In the genomic region with DNA sequence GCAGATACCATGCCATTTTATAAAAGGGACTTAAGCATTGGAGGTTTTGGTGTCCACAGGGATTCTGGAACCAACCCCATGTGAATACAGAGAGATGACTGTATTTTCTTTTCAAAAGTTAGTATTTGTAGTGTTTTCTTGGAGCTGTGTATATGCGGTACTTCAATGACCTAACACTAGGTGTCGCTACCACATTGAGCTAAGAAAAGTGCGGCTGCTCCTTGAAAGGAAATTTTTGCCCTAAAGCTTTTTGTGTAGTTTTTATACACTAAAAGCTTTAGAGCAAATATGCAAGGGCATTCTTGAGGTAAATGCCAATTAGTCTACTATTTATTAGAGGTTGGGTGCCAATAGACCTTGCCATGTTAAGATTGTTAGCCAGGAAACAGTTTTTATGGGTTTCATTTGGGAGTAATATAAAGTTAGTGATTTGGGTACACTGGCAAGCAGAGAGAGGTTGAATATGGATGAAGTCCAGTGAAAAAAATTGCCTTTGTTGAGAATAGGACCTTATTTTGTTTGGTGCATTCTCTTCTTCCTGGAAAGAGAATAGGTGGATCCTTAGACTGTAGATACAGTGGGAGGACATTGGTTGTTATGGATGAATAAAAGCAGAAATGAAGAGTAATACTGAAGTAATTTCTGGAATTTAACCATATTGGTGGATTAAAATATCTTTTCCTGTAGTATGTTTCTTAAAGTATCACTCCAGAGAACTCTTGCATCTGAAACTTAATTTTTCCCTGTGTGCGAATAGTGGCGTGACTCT, we compare ENCODE assay signal across 8 cellular contexts.
A peak's percentile ranks its signal among the peaks of the same experiment; 100 is the strongest.
DNase-seq lines count a peak whose midpoint lies in the region; ATAC-seq and TF ChIP-seq lines count a peak whose summit lies in the region.

No MANE protein-coding gene starts in this region.

- H3K36me3 Mint-ChIP-seq in memory B cell = peaks cover 11% of the 10 kb centered on the region

- no peaks in the 10 kb centered on the region for H3K4me1 Mint-ChIP-seq in memory B cell

- no peaks in the 10 kb centered on the region for H3K36me3 ChIP-seq in tibial artery

- no peaks in the 10 kb centered on the region for H3K27me3 ChIP-seq in tibial artery

- no peak overlapping the region for H3K4me3 Mint-ChIP-seq in memory B cell

- no peaks in the 10 kb centered on the region for H3K9me3 ChIP-seq in tibial artery

- H3K27ac ChIP-seq in tibial artery = no peak overlapping the region

- intact Hi-C loops in tibial artery (cut with DNase I; ENCODE audit: low total_unique reads) = loop anchor here (10.0 kb wide), 1 partner anchor 674 kb away; the partner anchor contains the start of gene TBX2

- peaks cover 0 to 8% (median 2%) of the 10 kb centered on the region in 4 donors for H3K4me1 ChIP-seq in tibial artery

- in situ Hi-C loops in GM13977 (cut with MboI; ENCODE audit: low pct_unique_long_range_greater_than_20kb, low sequenced_read_pairs, unreplicated experiment) = loop anchor here (10.0 kb wide), 1 partner anchor 674 kb away; the partner anchor contains the start of gene TBX2

- peak; percentile 51 for ATAC-seq in memory B cell (ENCODE audit: low read depth)
- ATAC-seq in HG03442 (IDR thresholded peaks at IDR 0.05; ENCODE audit: unreplicated experiment) = no peak

- no peak overlapping the region for H3K4me3 ChIP-seq in AG09309 (ENCODE audit: control insufficient read depth, low read depth, low read length)
- no peak overlapping the region for H3K4me3 ChIP-seq in tibial artery

- H3K27me3 Mint-ChIP-seq in memory B cell = no peaks in the 10 kb centered on the region

- peak; percentile 83 for TF ChIP-seq CTCF in AG09309 (IDR thresholded peaks at IDR 0.05; ENCODE audit: control insufficient read depth, insufficient read depth, low read depth, low read length, missing control alignments)
- peak; percentile 83 for TF ChIP-seq CTCF in GM13977 (IDR thresholded peaks at IDR 0.05; ENCODE audit: extremely low read depth, insufficient read depth, missing control alignments)
- peak; percentile 80 to 89 for TF ChIP-seq CTCF in tibial artery (IDR thresholded peaks at IDR 0.05)

- DNase-seq in AG09309 (ENCODE audit: low read depth) = peak; percentile 41
- peak; percentile 65 for DNase-seq in GM13977 (ENCODE audit: low spot score)
- DNase-seq in NCI-H1930 (lab: John Stamatoyannopoulos, UW) = peak; percentile 43 to 58
- DNase-seq in T-helper 22 cell (ENCODE audit: low read depth) = peak; percentile 1
- DNase-seq in effector CD4-positive, alpha-beta T cell = peak; percentile 17
- peak; percentile 24 to 39 for DNase-seq in memory B cell (ENCODE audit: low spot score in 2 of 2)
- no peak for DNase-seq in tibial artery

- H3K27ac Mint-ChIP-seq in memory B cell = peak overlapping the region; percentile 74

- H3K9me3 Mint-ChIP-seq in memory B cell = no peaks in the 10 kb centered on the region

Comparison
In these comparisons a context has a peak if more than half of its experiments do, and no peak if none do; other contexts are left out.
1. DNase-seq: peak in AG09309 (single experiment), GM13977 (single experiment), NCI-H1930 (2 of 2), T-helper 22 cell (single experiment), effector CD4-positive, alpha-beta T cell (single experiment) and memory B cell (2 of 2); none in tibial artery (0 of 2).
2. Peak in every context shown above with its lines, with median percentiles within 50 percentile points of each other: CTCF ChIP-seq.